Comparison of ENCODE assay signal across 22 cellular contexts in genomic region chrX:39401483-39402110, GRCh38.
"Had no signal": no experiment of that assay in that cellular context is flagged by ENCODE, and none has a peak within 500 bp of the region (broad histone marks: within the 10 kb centered on the region; RNA-seq: fewer than 3 reads in every experiment).

No MANE protein-coding gene starts in this region.

- H3K36me3 Mint-ChIP-seq: natural killer cell; neural progenitor cell; stimulated activated effector memory CD8-positive, alpha-beta T cell treated with anti-CD3 and anti-CD28 coated beads, Interleukin-12 subunit alpha, Interleukin-12 subunit beta, amount 100 ng/mL, for 72 hours had no signal

- ATAC-seq: natural killer cell; psoas muscle; right cardiac atrium; right lobe of liver; stimulated activated effector memory CD8-positive, alpha-beta T cell treated with anti-CD3 and anti-CD28 coated beads, Interleukin-12 subunit alpha, Interleukin-12 subunit beta, amount 100 ng/mL, for 72 hours; stimulated activated naive B cell treated with anti-CD40 and anti-IgM and Interleukin-4, amounts not matched to agents 10 μg/mL and 1 μg/mL and 100 μg/mL, for 72 hours had no signal

- H3K9me3 Mint-ChIP-seq: neural progenitor cell had no signal

- H3K4me3 Mint-ChIP-seq: natural killer cell; nephron; neural progenitor cell; stimulated activated effector memory CD8-positive, alpha-beta T cell treated with anti-CD3 and anti-CD28 coated beads, Interleukin-12 subunit alpha, Interleukin-12 subunit beta, amount 100 ng/mL, for 72 hours; stimulated activated naive B cell treated with anti-CD40 and anti-IgM and Interleukin-4, amounts not matched to agents 10 μg/mL and 1 μg/mL and 100 μg/mL, for 72 hours had no signal

- DNase-seq: natural killer cell; occipital lobe; ovary; psoas muscle; right cardiac atrium; right lobe of liver; sigmoid colon; small intestine; stimulated activated CD4-positive, alpha-beta T cell treated with anti-CD3 and anti-CD28 coated beads, Interleukin-15, amount 100 ng/mL, for 24 hours; stimulated activated CD4-positive, alpha-beta T cell treated with anti-CD3 and anti-CD28 coated beads, Interleukin-2, amount 100 ng/mL, for 24 hours; stimulated activated CD4-positive, alpha-beta T cell treated with anti-CD3 and anti-CD28 coated beads, Interleukin-2, amount 100 ng/mL, for 48 hours; stimulated activated CD4-positive, alpha-beta T cell treated with anti-CD3 and anti-CD28 coated beads, Interleukin-4, amount 100 ng/mL, for 24 hours; stimulated activated naive B cell treated with anti-CD40 and anti-IgM and Interleukin-4, amounts not matched to agents 10 μg/mL and 1 μg/mL and 100 μg/mL, for 72 hours; stimulated activated naive CD4-positive, alpha-beta T cell treated with Interleukin-2 at 50 U/mL for 16 hours; stomach; thyroid gland; trophoblast cell; upper lobe of left lung had no signal

- H3K4me1 Mint-ChIP-seq: natural killer cell; stimulated activated effector memory CD8-positive, alpha-beta T cell treated with anti-CD3 and anti-CD28 coated beads, Interleukin-12 subunit alpha, Interleukin-12 subunit beta, amount 100 ng/mL, for 72 hours had no signal

- H3K27ac Mint-ChIP-seq: natural killer cell; nephron; neural progenitor cell; progenitor cell of endocrine pancreas; stimulated activated effector memory CD8-positive, alpha-beta T cell treated with anti-CD3 and anti-CD28 coated beads, Interleukin-12 subunit alpha, Interleukin-12 subunit beta, amount 100 ng/mL, for 72 hours; stimulated activated naive B cell treated with anti-CD40 and anti-IgM and Interleukin-4, amounts not matched to agents 10 μg/mL and 1 μg/mL and 100 μg/mL, for 72 hours had no signal
